In the genomic region with DNA sequence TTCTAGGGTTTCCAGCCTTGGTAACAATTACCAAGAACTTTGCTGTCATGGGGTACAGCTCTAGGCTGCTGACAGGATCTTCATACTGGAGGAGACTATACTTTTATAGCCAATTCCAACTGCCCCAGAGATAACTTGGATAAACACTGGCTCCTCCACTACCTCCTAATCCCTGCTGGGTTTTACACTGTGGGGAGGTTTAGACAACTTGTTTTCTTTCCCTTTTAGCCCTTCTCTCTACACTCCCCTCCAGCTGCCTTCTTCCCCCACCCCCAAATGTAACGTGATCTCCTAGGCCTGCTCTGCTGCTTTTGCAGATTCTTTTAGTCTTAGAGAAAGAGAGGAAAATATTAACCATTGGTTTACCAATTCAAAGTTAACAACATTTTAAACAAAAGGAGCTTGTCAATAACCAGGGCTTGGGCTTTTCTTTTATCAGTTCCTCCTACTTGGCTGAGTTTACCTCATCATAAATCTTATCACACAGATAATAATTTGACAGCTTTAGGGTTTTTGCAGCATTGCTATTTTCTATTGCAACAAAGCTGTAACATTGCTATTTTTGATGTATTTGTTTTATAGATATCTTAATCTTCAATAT, we compare ENCODE assay signal across 8 cellular contexts. TPM values are rescaled to one million over a fixed set of nuclear protein-coding genes. Genes with fewer than 3 reads are reported as not detected.
DNase-seq lines count a peak whose midpoint lies in the region; ATAC-seq, FAIRE-seq and TF ChIP-seq lines count a peak whose summit lies in the region.

No MANE protein-coding gene starts in this region.

- H3K79me2 ChIP-seq in GM23248 (ENCODE audit: insufficient read depth) = peaks cover 92% of the 10 kb centered on the region

- no peaks in the 10 kb centered on the region for H3K9me3 ChIP-seq in GM23248 (ENCODE audit: low read depth)
- H3K9me3 ChIP-seq in psoas muscle = no peaks in the 10 kb centered on the region

- H3K27me3 Mint-ChIP-seq in activated CD4-positive, alpha-beta T cell treated with anti-CD3 and anti-CD28 coated beads, Interleukin-2, amount 10 ng/mL, durations not matched to agents 24 days and 14 days = no peaks in the 10 kb centered on the region

- peak in 3 of 4 donors; percentile 39 to 65 (median 45) for ATAC-seq in psoas muscle
- no peak for ATAC-seq in HG02642 (IDR thresholded peaks at IDR 0.05; ENCODE audit: poor library complexity, unreplicated experiment)
- no peak for ATAC-seq in HG03039 (IDR thresholded peaks at IDR 0.05; ENCODE audit: unreplicated experiment)

- no peaks in the 10 kb centered on the region for H3K36me3 ChIP-seq in GM23248 (ENCODE audit: low read depth)
- H3K36me3 ChIP-seq in psoas muscle (ENCODE audit: insufficient read depth in 1 of 2, low read depth in 1 of 2) = no peaks in the 10 kb centered on the region

- H3K27ac Mint-ChIP-seq in activated CD4-positive, alpha-beta T cell treated with anti-CD3 and anti-CD28 coated beads, Interleukin-2, amount 10 ng/mL, durations not matched to agents 24 days and 14 days = no peak overlapping the region

- peak overlapping the region; percentile 60 for H3K9ac ChIP-seq in GM23248

- peak overlapping the region; percentile 77 for H3K4me2 ChIP-seq in GM23248 (ENCODE audit: unreplicated experiment)

- H3K27ac ChIP-seq in GM23248 (peak overlapping the region; percentile 66), psoas muscle (peak overlapping the region; percentile 75)

- H3K4me3 Mint-ChIP-seq in activated CD4-positive, alpha-beta T cell treated with anti-CD3 and anti-CD28 coated beads, Interleukin-2, amount 10 ng/mL, durations not matched to agents 24 days and 14 days = no peak overlapping the region

- no peaks in the 10 kb centered on the region for H4K20me1 ChIP-seq in GM23248 (ENCODE audit: insufficient read depth)

- TF ChIP-seq CTCF in psoas muscle (IDR thresholded peaks at IDR 0.05) = no peak

- peak overlapping the region; percentile 68 for H2AFZ ChIP-seq in GM23248

- H3K4me3 ChIP-seq in GM23248 (peak overlapping the region; percentile 44), psoas muscle (peak overlapping the region; percentile 33)

- H3K9me3 Mint-ChIP-seq in activated CD4-positive, alpha-beta T cell treated with anti-CD3 and anti-CD28 coated beads, Interleukin-2, amount 10 ng/mL, durations not matched to agents 24 days and 14 days = peaks cover 3% of the 10 kb centered on the region

- intact Hi-C loops in psoas muscle (cut with DNase I) = no loop called here
- intact Hi-C loops in activated CD4-positive, alpha-beta T cell treated with anti-CD3 and anti-CD28 coated beads, Interleukin-2, amount 10 ng/mL, durations not matched to agents 24 days and 14 days (cut with micrococcal nuclease) = no loop called here

- DNase-seq in GM23248 = peak; percentile 61
- no peak for DNase-seq in RCC 7860 (ENCODE audit: low spot score)
- peak; percentile 75 for DNase-seq in fibroblast of the conjunctiva (ENCODE audit: low read depth)
- DNase-seq in psoas muscle = no peak
- no peak for DNase-seq in activated CD4-positive, alpha-beta T cell treated with anti-CD3 and anti-CD28 coated beads, Interleukin-2, amount 10 ng/mL, durations not matched to agents 24 days and 14 days
- DNase-seq in effector CD8-positive, alpha-beta T cell (lab: John Stamatoyannopoulos, UW) = no peak

- H3K9me2 ChIP-seq in GM23248 (ENCODE audit: insufficient read depth) = no peaks in the 10 kb centered on the region

- peak; percentile 57 for FAIRE-seq in RCC 7860 (lab: Jason Lieb, UNC)

- no peaks in the 10 kb centered on the region for H3K27me3 ChIP-seq in GM23248 (replicated peaks; ENCODE audit: insufficient read depth)
- H3K27me3 ChIP-seq in psoas muscle (ENCODE audit: insufficient read depth in 3 of 3, low read length in 2 of 3) = no peaks in the 10 kb centered on the region

- WGBS in GM23248 (ENCODE audit: low coverage in 1 of 2, low lambda C conversion rate in 2 of 2, missing lambda C conversion rate in 2 of 2), 2 experiments = 0% methylated on average over 1 of the region's 1 CpG
- WGBS in psoas muscle, 3 donors = 5 to 12% (median 11%) methylated on average over 1 of the region's 1 CpG

- H3K4me1 Mint-ChIP-seq in activated CD4-positive, alpha-beta T cell treated with anti-CD3 and anti-CD28 coated beads, Interleukin-2, amount 10 ng/mL, durations not matched to agents 24 days and 14 days = no peaks in the 10 kb centered on the region

- H3K4me1 ChIP-seq in GM23248 (ENCODE audit: insufficient read depth) (peaks cover 36% of the 10 kb centered on the region), psoas muscle (peaks cover 39% of the 10 kb centered on the region)

- peaks cover 3% of the 10 kb centered on the region for H3K36me3 Mint-ChIP-seq in activated CD4-positive, alpha-beta T cell treated with anti-CD3 and anti-CD28 coated beads, Interleukin-2, amount 10 ng/mL, durations not matched to agents 24 days and 14 days (ENCODE audit: low read depth)

- in situ Hi-C loops in GM23248 (cut with MboI) = no loop called here

- H3F3A ChIP-seq in GM23248 (ENCODE audit: insufficient read depth) = peaks cover 17% of the 10 kb centered on the region

RNA-seq across cellular contexts. Expression of a gene that starts 9.9 kb away (rescaled TPM):
- total RNA-seq in GM23248 (2014; rRNA removed; shearing (Covaris generic)) = 66.1 and 68.2 TPM in 2 replicates
- polyA plus RNA-seq in GM23248 (2016; fragmentation: Nextera tagmentation; extraction: Ambion mirVana) (22.0 and 22.9 TPM in 2 replicates), psoas muscle (10 to 100 TPM; 15.5 to 31.2 (median 26.4) TPM)
- total RNA-seq in psoas muscle = 10 to 100 TPM; 30.6 to 41.0 (median 34.5) TPM
- total RNA-seq in activated CD4-positive, alpha-beta T cell treated with anti-CD3 and anti-CD28 coated beads, Interleukin-2, amount 10 ng/mL, durations not matched to agents 24 days and 14 days = 32.6 and 35.7 TPM in 2 replicates

Comparison
In these comparisons a context has a peak if more than half of its experiments do, and no peak if none do; other contexts are left out.
1. DNase-seq: peak in GM23248 (single experiment) and fibroblast of the conjunctiva (single experiment); none in RCC 7860 (single experiment), psoas muscle (0 of 2), activated CD4-positive, alpha-beta T cell treated with anti-CD3 and anti-CD28 coated beads, Interleukin-2, amount 10 ng/mL, durations not matched to agents 24 days and 14 days (single experiment) and effector CD8-positive, alpha-beta T cell (single experiment).
2. ATAC-seq: peak in psoas muscle (3 of 4); none in HG02642 (single experiment) and HG03039 (single experiment).